In the genomic region with DNA sequence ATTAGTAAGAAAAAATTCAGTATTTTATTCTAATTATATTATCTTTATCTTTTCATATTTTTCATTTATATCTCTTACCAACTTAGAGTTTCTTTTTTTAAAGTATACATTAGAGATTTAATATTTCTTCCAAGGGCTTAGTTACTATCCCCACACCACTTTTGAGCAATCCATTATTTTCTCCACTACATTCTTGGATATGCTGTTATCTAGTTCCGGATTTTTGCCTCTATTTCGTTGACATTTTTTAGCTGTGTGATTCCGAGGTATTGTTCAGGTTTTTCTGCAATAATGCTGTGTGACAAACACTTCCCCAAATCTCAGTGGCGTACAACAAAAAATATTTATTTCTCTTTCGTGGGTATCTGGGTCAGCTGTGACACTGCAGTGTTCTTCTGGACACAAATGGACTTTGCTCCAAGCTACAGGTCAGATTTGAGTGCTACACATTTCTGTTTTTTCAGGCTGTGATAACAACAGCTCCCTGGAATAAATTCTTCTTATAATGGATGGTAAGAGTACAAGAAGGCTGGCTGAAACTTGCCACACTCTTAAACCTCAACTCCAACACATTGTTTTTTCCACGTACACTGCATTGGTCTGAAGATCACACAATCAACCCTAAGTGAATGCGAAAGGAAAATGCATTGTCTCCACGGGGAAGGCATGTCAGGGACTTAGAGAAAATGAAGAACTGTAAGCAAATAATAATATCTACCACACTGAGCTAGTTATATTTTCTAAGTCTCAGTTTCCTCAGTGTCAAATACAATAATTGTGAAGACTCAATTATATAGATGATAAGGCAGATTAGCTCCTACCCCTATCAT, we compare ENCODE assay signal across 28 cellular contexts.
"Had no signal": no experiment of that assay in that cellular context is flagged by ENCODE, and none has a peak within 500 bp of the region (broad histone marks: within the 10 kb centered on the region; RNA-seq: fewer than 3 reads in every experiment).

No MANE protein-coding gene starts in this region.

- H3K79me2 ChIP-seq: parathyroid adenoma had no signal

- H3K4me3 ChIP-seq: adrenal gland, body of pancreas, colonic mucosa, heart right ventricle, right atrium auricular region, tibial artery, upper lobe of right lung had no signal

- H3K36me3 ChIP-seq: adrenal gland, colonic mucosa, heart right ventricle, right atrium auricular region, tibial artery, upper lobe of right lung had no signal

- H3K27ac ChIP-seq: adrenal gland, body of pancreas, colonic mucosa, heart right ventricle, parathyroid adenoma, right atrium auricular region, tibial artery, upper lobe of right lung, VCaP had no signal

- H3K4me3 Mint-ChIP-seq: activated naive CD4-positive, alpha-beta T cell treated with anti-CD3 and anti-CD28 coated beads for 36 hours; activated naive CD8-positive, alpha-beta T cell treated with anti-CD3 and anti-CD28 coated beads for 36 hours; activated T-cell treated with anti-CD3 and anti-CD28 coated beads, Interleukin-2, amount 50 U/mL, for 72 hours; naive thymus-derived CD4-positive, alpha-beta T cell; stimulated activated effector memory CD8-positive, alpha-beta T cell treated with anti-CD3 and anti-CD28 coated beads, Interleukin-12 subunit alpha, Interleukin-12 subunit beta, amount 100 ng/mL, for 72 hours; stimulated activated naive CD8-positive, alpha-beta T cell treated with anti-CD3 and anti-CD28 coated beads, Interleukin-15, amount 100 ng/mL, for 72 hours; T-helper 2 cell treated with Interferon-gamma antibody and Interleukin-4, amounts not matched to agents 5 μg/mL and 100 μg/mL, for 36 hours had no signal

- H2AFZ ChIP-seq: parathyroid adenoma had no signal

- DNase-seq: activated CD4-positive, alpha-beta T cell treated with anti-CD3 and anti-CD28 coated beads for 4 hours; activated CD4-positive, alpha-beta T cell treated with anti-CD3 and anti-CD28 coated beads, Interleukin-2, amount 50 U/mL, for 4 hours; activated effector memory CD4-positive, alpha-beta T cell treated with anti-CD3 and anti-CD28 coated beads, Interleukin-2, amount 50 U/mL, for 16 hours; activated naive CD4-positive, alpha-beta T cell treated with anti-CD3 and anti-CD28 coated beads for 36 hours; activated naive CD8-positive, alpha-beta T cell treated with anti-CD3 and anti-CD28 coated beads for 36 hours; activated T-cell treated with anti-CD3 and anti-CD28 coated beads for 4 hours; activated T-cell treated with anti-CD3 and anti-CD28 coated beads, Interleukin-2, amount 50 U/mL, for 72 hours; adrenal gland; aorta; body of pancreas; colonic mucosa; effector memory CD4-positive, alpha-beta T cell; foreskin fibroblast; heart right ventricle; midbrain; naive thymus-derived CD4-positive, alpha-beta T cell; nucleus accumbens; stimulated activated CD4-positive, alpha-beta T cell treated with anti-CD3 and anti-CD28 coated beads, Interleukin-4, amount 100 ng/mL, for 1 hour; stimulated activated naive CD8-positive, alpha-beta T cell treated with anti-CD3 and anti-CD28 coated beads, Interleukin-15, amount 100 ng/mL, for 72 hours; substantia nigra; T-helper 1 cell; tibial artery; upper lobe of right lung had no signal

- H3K9me3 ChIP-seq: body of pancreas, colonic mucosa, heart right ventricle, right atrium auricular region, tibial artery, upper lobe of right lung had no signal

- H3K9me3 Mint-ChIP-seq: activated naive CD4-positive, alpha-beta T cell treated with anti-CD3 and anti-CD28 coated beads for 36 hours; activated naive CD8-positive, alpha-beta T cell treated with anti-CD3 and anti-CD28 coated beads for 36 hours; activated T-cell treated with anti-CD3 and anti-CD28 coated beads, Interleukin-2, amount 50 U/mL, for 72 hours; naive thymus-derived CD4-positive, alpha-beta T cell; stimulated activated effector memory CD8-positive, alpha-beta T cell treated with anti-CD3 and anti-CD28 coated beads, Interleukin-12 subunit alpha, Interleukin-12 subunit beta, amount 100 ng/mL, for 72 hours; stimulated activated naive CD8-positive, alpha-beta T cell treated with anti-CD3 and anti-CD28 coated beads, Interleukin-15, amount 100 ng/mL, for 72 hours; T-helper 2 cell treated with Interferon-gamma antibody and Interleukin-4, amounts not matched to agents 5 μg/mL and 100 μg/mL, for 36 hours had no signal

- H3K27me3 Mint-ChIP-seq: activated naive CD8-positive, alpha-beta T cell treated with anti-CD3 and anti-CD28 coated beads for 36 hours had no signal

- H3K4me1 Mint-ChIP-seq: activated naive CD8-positive, alpha-beta T cell treated with anti-CD3 and anti-CD28 coated beads for 36 hours; naive thymus-derived CD4-positive, alpha-beta T cell; stimulated activated effector memory CD8-positive, alpha-beta T cell treated with anti-CD3 and anti-CD28 coated beads, Interleukin-12 subunit alpha, Interleukin-12 subunit beta, amount 100 ng/mL, for 72 hours; stimulated activated naive CD8-positive, alpha-beta T cell treated with anti-CD3 and anti-CD28 coated beads, Interleukin-15, amount 100 ng/mL, for 72 hours had no signal

- H3K9ac ChIP-seq: parathyroid adenoma had no signal

- H3K36me3 Mint-ChIP-seq: activated naive CD8-positive, alpha-beta T cell treated with anti-CD3 and anti-CD28 coated beads for 36 hours; naive thymus-derived CD4-positive, alpha-beta T cell; stimulated activated effector memory CD8-positive, alpha-beta T cell treated with anti-CD3 and anti-CD28 coated beads, Interleukin-12 subunit alpha, Interleukin-12 subunit beta, amount 100 ng/mL, for 72 hours had no signal

- ATAC-seq: activated T-cell treated with anti-CD3 and anti-CD28 coated beads, Interleukin-2, amount 50 U/mL, for 72 hours; body of pancreas; heart right ventricle; naive thymus-derived CD4-positive, alpha-beta T cell; stimulated activated effector memory CD8-positive, alpha-beta T cell treated with anti-CD3 and anti-CD28 coated beads, Interleukin-12 subunit alpha, Interleukin-12 subunit beta, amount 100 ng/mL, for 72 hours; stimulated activated naive CD8-positive, alpha-beta T cell treated with anti-CD3 and anti-CD28 coated beads, Interleukin-15, amount 100 ng/mL, for 72 hours; upper lobe of right lung had no signal

- H3K27ac Mint-ChIP-seq: activated naive CD4-positive, alpha-beta T cell treated with anti-CD3 and anti-CD28 coated beads for 36 hours; activated naive CD8-positive, alpha-beta T cell treated with anti-CD3 and anti-CD28 coated beads for 36 hours; activated T-cell treated with anti-CD3 and anti-CD28 coated beads, Interleukin-2, amount 50 U/mL, for 72 hours; naive thymus-derived CD4-positive, alpha-beta T cell; stimulated activated effector memory CD8-positive, alpha-beta T cell treated with anti-CD3 and anti-CD28 coated beads, Interleukin-12 subunit alpha, Interleukin-12 subunit beta, amount 100 ng/mL, for 72 hours; stimulated activated naive CD8-positive, alpha-beta T cell treated with anti-CD3 and anti-CD28 coated beads, Interleukin-15, amount 100 ng/mL, for 72 hours; T-helper 2 cell treated with Interferon-gamma antibody and Interleukin-4, amounts not matched to agents 5 μg/mL and 100 μg/mL, for 36 hours had no signal

- H3K4me1 ChIP-seq: adrenal gland, body of pancreas, colonic mucosa, heart right ventricle, right atrium auricular region, tibial artery, upper lobe of right lung had no signal

- H3K27me3 ChIP-seq: adrenal gland, body of pancreas, colonic mucosa, heart right ventricle, right atrium auricular region, tibial artery, upper lobe of right lung had no signal
